Comparison of ENCODE assay signal across 29 cellular contexts in the genomic region with DNA sequence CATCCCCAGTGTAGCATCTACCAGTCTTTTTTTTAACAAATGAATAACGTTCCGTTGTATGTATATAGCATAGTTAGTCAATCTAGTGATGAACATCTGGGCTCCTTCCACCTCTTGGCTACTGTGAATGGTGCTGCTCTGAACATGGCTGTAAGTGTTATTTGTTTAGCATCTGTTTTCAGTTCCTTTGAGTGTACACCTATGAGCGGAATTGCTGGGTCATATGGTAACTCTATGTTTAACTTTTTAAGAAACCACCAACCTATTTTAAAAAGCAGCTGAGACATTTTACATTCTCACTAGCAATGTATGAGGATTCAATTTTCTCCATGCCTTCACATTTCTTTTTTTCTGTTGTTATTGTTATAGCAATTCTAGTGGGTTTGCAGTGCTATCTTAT.
"Had no signal": no experiment of that assay in that cellular context is flagged by ENCODE, and none has a peak within 500 bp of the region (broad histone marks: within the 10 kb centered on the region; RNA-seq: fewer than 3 reads in every experiment).

No MANE protein-coding gene starts in this region.

- H3K4me1 ChIP-seq: adrenal gland, ascending aorta, breast epithelium, colonic mucosa, esophagus muscularis mucosa, foreskin keratinocyte, gastrocnemius medialis, heart right ventricle had no signal

- H3K4me3 ChIP-seq: adrenal gland, ascending aorta, breast epithelium, cardiac muscle cell, colonic mucosa, esophagus muscularis mucosa, gastrocnemius medialis, heart right ventricle had no signal

- DNase-seq: activated B cell treated with CpG ODN at 0.5 μM for 24 hours; activated CD4-positive, alpha-beta T cell treated with anti-CD3 and anti-CD28 coated beads for 48 hours; activated CD4-positive, alpha-beta T cell treated with anti-CD3 and anti-CD28 coated beads, Interleukin-2, amount 50 U/mL, for 1 hour; activated CD4-positive, alpha-beta T cell treated with anti-CD3 and anti-CD28 coated beads, Interleukin-2, amount 50 U/mL, for 48 hours; activated CD8-positive, alpha-beta memory T cell treated with anti-CD3 and anti-CD28 coated beads for 24 hours; activated CD8-positive, alpha-beta T cell treated with anti-CD3 and anti-CD28 coated beads for 36 hours; activated effector memory CD4-positive, alpha-beta T cell treated with Interleukin-2 at 50 U/mL for 16 hours; activated gamma-delta T cell treated with Interleukin-2 at 50 U/mL for 16 hours; activated naive CD4-positive, alpha-beta T cell treated with anti-CD3 and anti-CD28 coated beads, Interleukin-2, amount 50 U/mL, for 16 hours; activated naive CD4-positive, alpha-beta T cell treated with Interleukin-2 at 50 U/mL for 16 hours; activated T-cell treated with anti-CD3 and anti-CD28 coated beads, Interleukin-2, amount 50 U/mL, for 4 hours; adrenal gland; central memory CD4-positive, alpha-beta T cell; cerebellar nuclear complex; colonic mucosa; effector CD8-positive, alpha-beta T cell; erythroblast; foreskin keratinocyte; gastrocnemius medialis; heart right ventricle; T-cell; T1000; WERI-Rb-1 had no signal

- H3K27me3 ChIP-seq: adrenal gland, ascending aorta, breast epithelium, cardiac muscle cell, colonic mucosa, esophagus muscularis mucosa, foreskin keratinocyte, gastrocnemius medialis, heart right ventricle had no signal

- H3K36me3 ChIP-seq: adrenal gland, ascending aorta, breast epithelium, cardiac muscle cell, colonic mucosa, esophagus muscularis mucosa, gastrocnemius medialis, WERI-Rb-1 had no signal

- ATAC-seq: activated CD4-positive, CD25-positive, alpha-beta regulatory T cell treated with anti-CD3 and anti-CD28 coated beads, Interleukin-2, amount 50 U/mL, for 24 hours; activated CD8-positive, alpha-beta T cell treated with anti-CD3 and anti-CD28 coated beads for 36 hours; activated T-cell treated with anti-CD3 and anti-CD28 coated beads, Interleukin-2, amount 50 U/mL, for 4 hours; activated T-helper 17 cell treated with anti-CD3 and anti-CD28 coated beads, Interleukin-2, amount 50 U/mL, for 72 hours; foreskin keratinocyte; gastrocnemius medialis; heart right ventricle; T-cell had no signal

- H3K27ac ChIP-seq: adrenal gland, ascending aorta, breast epithelium, cardiac muscle cell, colonic mucosa, esophagus muscularis mucosa, foreskin keratinocyte, gastrocnemius medialis, heart right ventricle, WERI-Rb-1 had no signal
